1 cellular context compared by ENCODE assay signal in genomic region chr17:8160224-8160577, GRCh38.
TF ChIP-seq lines count a peak whose summit lies in the region.

No MANE protein-coding gene starts in this region.

TF ChIP-seq in HEK293, 187 proteins besides CTCF, POLR2A, EP300 and RAD21 (continued from another document):
- peak; percentile 95 for TF ChIP-seq ZNF362 (tag by site-specific recombination; IDR thresholded peaks at IDR 0.05)
- TF ChIP-seq SCRT1 (tag by site-specific recombination; IDR thresholded peaks at IDR 0.05; ENCODE audit: borderline replicate concordance) = no peak
- TF ChIP-seq ZEB2 (tag by site-specific recombination; IDR thresholded peaks at IDR 0.05) = peak; percentile 41; the same call in 1 of the 2 replicates
- TF ChIP-seq PRDM1 (tag by site-specific recombination; IDR thresholded peaks at IDR 0.05) = 0 out of 2 replicates have a peak, but pooled peaks have one; percentile 52
